9 cellular contexts compared by ENCODE assay signal in the genomic region with DNA sequence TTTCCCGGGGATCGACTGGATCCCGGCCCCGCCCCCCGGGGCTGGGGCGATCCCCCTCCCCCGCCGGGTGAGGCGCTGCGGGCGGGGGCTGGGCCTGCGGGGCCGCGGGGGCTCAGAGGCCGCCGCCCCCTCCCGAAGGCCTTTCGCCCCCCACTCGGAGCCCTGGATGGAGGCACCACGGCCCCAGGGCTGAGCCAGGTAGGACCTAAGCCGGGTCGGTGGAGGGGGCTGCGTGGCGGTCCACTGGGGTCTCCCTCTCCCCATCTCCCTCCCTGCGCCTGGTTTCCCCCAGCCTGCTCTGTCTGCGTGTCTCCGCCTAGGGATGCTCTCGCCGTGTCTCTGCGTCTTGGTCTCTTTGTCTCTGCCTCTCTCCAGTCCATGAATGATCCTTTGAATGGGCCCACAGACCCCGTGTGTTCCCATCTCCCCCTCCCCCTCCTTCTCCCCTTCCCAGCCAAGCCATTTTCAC. TPM values are rescaled to one million over a fixed set of nuclear protein-coding genes. Genes with fewer than 3 reads are reported as not detected.
DNase-seq lines count a peak whose midpoint lies in the region; ATAC-seq and TF ChIP-seq lines count a peak whose summit lies in the region.
"Had no signal": no experiment of that assay in that cellular context is flagged by ENCODE, and none has a peak within 500 bp of the region (broad histone marks: within the 10 kb centered on the region; RNA-seq: fewer than 3 reads in every experiment).

No MANE protein-coding gene starts in this region.

- H3K36me3 Mint-ChIP-seq in H9 (ENCODE audit: insufficient read depth in 1 of 3, low read depth in 3 of 3), result peaks cover 19 to 28% (median 21%) of the 10 kb centered on the region in 3 experiments
- no peaks in the 10 kb centered on the region for H3K36me3 Mint-ChIP-seq in activated CD8-positive, alpha-beta T cell treated with anti-CD3 and anti-CD28 coated beads for 36 hours (ENCODE audit: low read depth)

- intact Hi-C loops in activated CD8-positive, alpha-beta T cell treated with anti-CD3 and anti-CD28 coated beads for 36 hours (cut with micrococcal nuclease), result no loop called here

- WGBS in H9 (ENCODE audit: extremely low coverage, insufficient read length, low lambda C conversion rate), result no CpG with 5 or more reads among the region's 31 CpGs

- H2AK5ac ChIP-seq in H9 (ENCODE audit: insufficient read length, low read length), result no peak overlapping the region

- H3K9me3 ChIP-seq in H9 (ENCODE audit: control insufficient read depth, low read depth, low read length), result no peaks in the 10 kb centered on the region

- H3T11ph ChIP-seq in H9 (ENCODE audit: low read length), result no peak overlapping the region

- no peak for ATAC-seq in activated CD8-positive, alpha-beta T cell treated with anti-CD3 and anti-CD28 coated beads for 36 hours
- no peak for ATAC-seq in GM21825 (IDR thresholded peaks at IDR 0.05; ENCODE audit: unreplicated experiment)
- ATAC-seq in HG02623 (IDR thresholded peaks at IDR 0.05; ENCODE audit: unreplicated experiment), result no peak

- H2BK5ac ChIP-seq in H9 (ENCODE audit: insufficient read length, low read length), result no peak overlapping the region

- no peak for TF ChIP-seq CTCF in H9 (conservative IDR thresholded peaks at IDR 0.05)
- TF ChIP-seq CTCF in activated CD8-positive, alpha-beta T cell treated with anti-CD3 and anti-CD28 coated beads for 36 hours (IDR thresholded peaks at IDR 0.05), result no peak

- no peaks in the 10 kb centered on the region for H4K20me1 ChIP-seq in H9 (ENCODE audit: control insufficient read depth, insufficient read depth, insufficient read length)

- no peak overlapping the region for H2BK20ac ChIP-seq in H9 (ENCODE audit: low read depth, low read length, poor library complexity, severe bottlenecking)

- H2BK15ac ChIP-seq in H9 (ENCODE audit: low read depth, low read length), result no peak overlapping the region

- no peak overlapping the region for H3K27ac ChIP-seq in H9 (ENCODE audit: insufficient read length, low read depth, low read length)
- H3K27ac ChIP-seq in skin epidermis, result peak overlapping the region in 20 of 21 experiments; percentile 56 to 94 (median 83)

- H3K9me3 Mint-ChIP-seq in H9, result peaks cover 0 to 2% of the 10 kb centered on the region in 2 experiments; a peak in 1 of 5 replicates
- H3K9me3 Mint-ChIP-seq in activated CD8-positive, alpha-beta T cell treated with anti-CD3 and anti-CD28 coated beads for 36 hours, result no peaks in the 10 kb centered on the region

- no peaks in the 10 kb centered on the region for H3K27me3 ChIP-seq in H9 (ENCODE audit: insufficient read depth, low read length)

- H3K18ac ChIP-seq in H9 (ENCODE audit: insufficient read length, low read depth, low read length), result no peak overlapping the region

- H3K4me3 ChIP-seq in skin epidermis, result peak overlapping the region; percentile 46 to 72 (median 60)

- H4K5ac ChIP-seq in H9 (ENCODE audit: insufficient read length, low read depth, low read length), result no peak overlapping the region

- POLR2A ChIA-PET in activated CD8-positive, alpha-beta T cell treated with anti-CD3 and anti-CD28 coated beads for 36 hours (lab: Charles Lee), result interaction anchor here (1.4 to 1.6 kb wide), 3 partner anchors 10 to 92 kb away, joined by 3 to 5 read pairs (median 4); a partner anchor contains a TSS

- H4K91ac ChIP-seq in H9 (ENCODE audit: insufficient read length, low read depth, low read length), result no peak overlapping the region

- H3K4ac ChIP-seq in H9 (ENCODE audit: low read depth, low read length), result no peak overlapping the region

- H3K4me3 Mint-ChIP-seq in H9, result peak overlapping the region; percentile 84 to 96
- peak overlapping the region; percentile 95 for H3K4me3 Mint-ChIP-seq in activated CD8-positive, alpha-beta T cell treated with anti-CD3 and anti-CD28 coated beads for 36 hours

- no peaks in the 10 kb centered on the region; the same call in 1 of the 2 replicates for H3K4me1 ChIP-seq in H9 (ENCODE audit: insufficient read depth, low read length)

- no peaks in the 10 kb centered on the region for H3K27me3 Mint-ChIP-seq in H9 (ENCODE audit: low read depth)
- peaks cover 2% of the 10 kb centered on the region for H3K27me3 Mint-ChIP-seq in activated CD8-positive, alpha-beta T cell treated with anti-CD3 and anti-CD28 coated beads for 36 hours

- CTCF ChIA-PET in activated CD8-positive, alpha-beta T cell treated with anti-CD3 and anti-CD28 coated beads for 36 hours (lab: Charles Lee), result interaction anchor here (1.7 kb wide), 1 partner anchor 32 kb away, joined by 8 read pairs; no protein-coding TSS in a partner anchor

- H3K79me1 ChIP-seq in H9 (ENCODE audit: insufficient read depth, low read depth, low read length, poor library complexity, severe bottlenecking), result no peaks in the 10 kb centered on the region

- H3K56ac ChIP-seq in H9 (ENCODE audit: insufficient read length, low read depth, low read length), result no peak overlapping the region

- H2BK12ac ChIP-seq in H9 (ENCODE audit: insufficient read length, low read depth, low read length), result no peak overlapping the region

- no peaks in the 10 kb centered on the region for H3K79me2 ChIP-seq in H9 (ENCODE audit: insufficient read depth, low read length)

- peaks cover 5% of the 10 kb centered on the region for H3K23me2 ChIP-seq in H9 (ENCODE audit: insufficient read length, low read depth, low read length, poor library complexity, severe bottlenecking)

- peak overlapping the region; percentile 40 for H3K9ac ChIP-seq in H9 (ENCODE audit: extremely low read depth, insufficient read length, low read length)

- no peak overlapping the region for H2AFZ ChIP-seq in H9 (ENCODE audit: low read length)

- H3K4me1 Mint-ChIP-seq in H9, result peaks cover 26 to 34% of the 10 kb centered on the region in 2 experiments
- peaks cover 14% of the 10 kb centered on the region for H3K4me1 Mint-ChIP-seq in activated CD8-positive, alpha-beta T cell treated with anti-CD3 and anti-CD28 coated beads for 36 hours (ENCODE audit: low read depth)

- H3K27ac Mint-ChIP-seq in H9, result peak overlapping the region in 2 of 3 experiments; percentile 73 to 95; a peak in 4 of 7 replicates
- H3K27ac Mint-ChIP-seq in activated CD8-positive, alpha-beta T cell treated with anti-CD3 and anti-CD28 coated beads for 36 hours, result peak overlapping the region; percentile 60

- no peak overlapping the region for H3K23ac ChIP-seq in H9 (ENCODE audit: insufficient read length, low read depth, low read length)

- peak overlapping the region; percentile 78 for H3K4me2 ChIP-seq in H9 (ENCODE audit: insufficient read depth, insufficient read length, low read length)

- H2BK120ac ChIP-seq in H9 (ENCODE audit: low read depth, low read length, poor library complexity, severe bottlenecking), result no peak overlapping the region

- DNase-seq in H9, result no peak
- no peak for DNase-seq in activated CD8-positive, alpha-beta T cell treated with anti-CD3 and anti-CD28 coated beads for 36 hours
- peak; percentile 44 for DNase-seq in hepatic stellate cell (ENCODE audit: low spot score)
- no peak for DNase-seq in central memory CD4-positive, alpha-beta T cell
- DNase-seq in COLO668 (lab: John Stamatoyannopoulos, UW; ENCODE audit: unreplicated experiment), result no peak

- H4K8ac ChIP-seq in H9 (replicated peaks; ENCODE audit: insufficient read length, low read depth, low read length), result no peak overlapping the region

- peak overlapping the region; percentile 71; the same call in 1 of the 2 replicates for H3K14ac ChIP-seq in H9 (ENCODE audit: insufficient read depth, low read length)

RNA-seq across cellular contexts. Expression of a gene that starts 1.6 kb away (rescaled TPM):
- total RNA-seq in H9 (2021), result 151 and 153 TPM in 2 replicates
- 10 to 100 TPM; 55.8 to 60.6 TPM for total RNA-seq in activated CD8-positive, alpha-beta T cell treated with anti-CD3 and anti-CD28 coated beads for 36 hours

RNA-seq across cellular contexts. Expression of a gene that starts 2.2 kb away (rescaled TPM):
- total RNA-seq in H9 (2021), result 70.2 and 70.5 TPM in 2 replicates
- total RNA-seq in activated CD8-positive, alpha-beta T cell treated with anti-CD3 and anti-CD28 coated beads for 36 hours, result 10 to 100 TPM in 1 of 2 experiments, 1 to 10 TPM in 1; 9.4 to 10.9 TPM

RNA-seq across cellular contexts. Expression of a gene that starts 11.1 kb away (rescaled TPM):
- 31.5 and 32.1 TPM in 2 replicates for total RNA-seq in H9 (2021)
- total RNA-seq in activated CD8-positive, alpha-beta T cell treated with anti-CD3 and anti-CD28 coated beads for 36 hours, result 10 to 100 TPM; 62.6 to 71.1 TPM

RNA-seq across cellular contexts. Expression of a gene that starts 14.7 kb away (rescaled TPM):
- 0.33 and 0.46 TPM in 2 replicates for total RNA-seq in H9 (2021)
- under 1 TPM in 1 of 2 experiments, not detected in 1; 0.36 TPM for total RNA-seq in activated CD8-positive, alpha-beta T cell treated with anti-CD3 and anti-CD28 coated beads for 36 hours
- total RNA-seq: M059J had no signal

RNA-seq across cellular contexts. Expression of a gene that starts 20.0 kb away (rescaled TPM):
- not detected in 2 replicates for total RNA-seq in H9 (2021)
- not detected for total RNA-seq in activated CD8-positive, alpha-beta T cell treated with anti-CD3 and anti-CD28 coated beads for 36 hours
- total RNA-seq: M059J had no signal
